In the genomic region with DNA sequence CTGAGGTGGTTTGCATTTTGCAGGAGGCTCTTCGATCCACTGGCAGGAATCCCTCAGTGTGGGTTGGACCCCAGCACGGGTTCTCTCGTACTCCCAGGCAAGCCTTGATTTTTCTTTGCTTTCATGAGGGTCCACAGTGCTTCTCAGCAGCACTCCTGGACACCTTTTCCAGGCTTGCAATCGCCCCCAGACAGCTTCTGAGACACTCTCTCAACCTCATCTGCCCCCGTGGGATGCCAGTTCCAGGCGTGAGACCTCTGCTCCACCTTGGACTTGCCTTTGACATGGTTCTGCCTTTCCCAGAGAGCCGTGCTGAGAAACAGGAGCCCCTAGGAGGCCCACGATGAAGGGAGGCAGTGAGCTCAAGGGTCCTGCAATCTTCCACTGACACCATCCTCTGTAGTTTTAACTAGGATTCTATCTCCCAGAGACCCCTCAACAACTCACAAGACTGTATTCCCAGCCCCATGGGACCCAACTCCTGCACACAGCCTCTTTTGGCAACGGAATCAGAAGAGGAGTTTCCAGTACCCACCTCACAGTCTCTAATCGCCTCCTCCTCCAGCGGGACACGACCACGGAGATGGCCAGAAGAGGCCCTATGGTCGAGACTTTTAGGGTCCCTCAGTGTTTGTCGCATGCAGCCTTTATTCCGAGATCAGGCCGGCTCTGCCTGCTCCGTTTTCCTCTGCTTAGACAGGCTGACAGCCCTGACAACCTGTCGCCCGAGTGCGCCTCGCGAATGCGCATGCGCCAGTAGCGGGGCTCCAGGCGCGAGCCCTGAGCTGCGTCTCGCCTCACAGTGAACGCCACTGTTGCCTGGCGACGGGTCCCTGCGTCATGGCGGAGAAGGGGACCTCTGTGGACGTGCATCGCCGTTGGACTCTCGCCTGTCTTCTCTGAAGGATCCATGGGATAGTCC, we compare ENCODE assay signal across 9 cellular contexts. TPM values are rescaled to one million over a fixed set of nuclear protein-coding genes. Genes with fewer than 3 reads are reported as not detected.
DNase-seq lines count a peak whose midpoint lies in the region; ATAC-seq and TF ChIP-seq lines count a peak whose summit lies in the region.
"Had no signal": no experiment of that assay in that cellular context is flagged by ENCODE, and none has a peak within 500 bp of the region (broad histone marks: within the 10 kb centered on the region; RNA-seq: fewer than 3 reads in every experiment).

No MANE protein-coding gene starts in this region.

- H3K36me3 Mint-ChIP-seq in T-cell = no peaks in the 10 kb centered on the region

- peak overlapping the region in 1 of 2 donors; percentile 7 for H3K27ac Mint-ChIP-seq in T-cell

- TF ChIP-seq POLR2A in adrenal gland (IDR thresholded peaks at IDR 0.05) = no peak

- peaks cover 0 to 5% of the 10 kb centered on the region in 2 donors for H3K4me1 ChIP-seq in adrenal gland (replicated peaks in 1 of 2)
- H3K4me1 ChIP-seq in iPS-15b (ENCODE audit: control insufficient read depth, insufficient read depth, low read length) = peaks cover 4% of the 10 kb centered on the region

- DNase-seq in T-cell (peak; percentile 32 to 78 (median 64)), adrenal gland (peak; percentile 67 to 88 (median 78)), skeletal muscle cell (ENCODE audit: low read depth) (no peak), HPDE6-E6E7 (ENCODE audit: extremely low spot score) (no peak), LoVo (ENCODE audit: low spot score) (no peak), DMS153 (lab: John Stamatoyannopoulos, UW) (no peak)

- peaks cover 19 to 39% of the 10 kb centered on the region in 2 donors for H3K27me3 Mint-ChIP-seq in T-cell

- CTCF ChIA-PET in T-cell (lab: Charles Lee) = no interaction called here

- H3K9me3 Mint-ChIP-seq in T-cell = no peaks in the 10 kb centered on the region

- H3K27me3 ChIP-seq in adrenal gland (no peaks in the 10 kb centered on the region), iPS-15b (ENCODE audit: control insufficient read depth, insufficient read depth, low read length) (peaks cover 57% of the 10 kb centered on the region)

- peaks cover 8 to 11% (median 8%) of the 10 kb centered on the region in 3 donors for H3K4me1 Mint-ChIP-seq in T-cell

- peak; percentile 76 for ATAC-seq in HG03354 (IDR thresholded peaks at IDR 0.05; ENCODE audit: poor library complexity, severe bottlenecking, unreplicated experiment)
- peak; percentile 86 to 95 (median 88) for ATAC-seq in T-cell (replicated peaks in 1 of 4)

- H3K9me3 ChIP-seq in adrenal gland (replicated peaks in 1 of 3) = no peaks in the 10 kb centered on the region
- H3K9me3 ChIP-seq in iPS-15b (ENCODE audit: control insufficient read depth, insufficient read depth, low read length) = no peaks in the 10 kb centered on the region

- TF ChIP-seq CTCF in adrenal gland (IDR thresholded peaks at IDR 0.05) = no peak

- POLR2A ChIA-PET in T-cell (lab: Charles Lee) = no interaction called here

- peak overlapping the region in 2 of 4 donors; percentile 22 to 53 for H3K4me3 ChIP-seq in adrenal gland
- H3K4me3 ChIP-seq in iPS-15b (ENCODE audit: low read depth, low read length) = peak overlapping the region; percentile 71
- H3K4me3 ChIP-seq in skeletal muscle cell (ENCODE audit: low read depth, low read length) = peak overlapping the region; percentile 4

- no peak overlapping the region for H3K27ac ChIP-seq in adrenal gland
- H3K27ac ChIP-seq: KMS-11 had no signal

- 18 to 38% (median 22%) methylated on average over 18 to 39 of the region's 39 CpGs for WGBS in adrenal gland, 4 donors

- H3K9ac ChIP-seq in iPS-15b (ENCODE audit: low read depth, low read length) = no peak overlapping the region
- H3K9ac ChIP-seq: KMS-11 had no signal

- intact Hi-C loops in adrenal gland (cut with DNase I) = no loop called here

- H3K36me3 ChIP-seq in adrenal gland (replicated peaks in 1 of 2) (no peaks in the 10 kb centered on the region), iPS-15b (ENCODE audit: control insufficient read depth, insufficient read depth, low read length) (no peaks in the 10 kb centered on the region)

- peak overlapping the region; percentile 66 to 77 (median 69) for H3K4me3 Mint-ChIP-seq in T-cell

RNA-seq across cellular contexts. Expression of gene ZNF273, which starts 26.0 kb away (rescaled TPM):
- total RNA-seq in T-cell (1 to 10 TPM; 5.9 to 9.0 (median 7.4) TPM), adrenal gland (1 to 10 TPM; 2.1 to 9.2 (median 4.7) TPM)
- 1 to 10 TPM; 3.0 to 9.0 (median 6.5) TPM for polyA plus RNA-seq in adrenal gland

Comparison
In these comparisons a context has a peak if more than half of its experiments do, and no peak if none do; other contexts are left out.
1. DNase-seq: peak in T-cell (34 of 34) and adrenal gland (7 of 7); none in skeletal muscle cell (single experiment), HPDE6-E6E7 (single experiment), LoVo (single experiment) and DMS153 (single experiment).